In the genomic region with DNA sequence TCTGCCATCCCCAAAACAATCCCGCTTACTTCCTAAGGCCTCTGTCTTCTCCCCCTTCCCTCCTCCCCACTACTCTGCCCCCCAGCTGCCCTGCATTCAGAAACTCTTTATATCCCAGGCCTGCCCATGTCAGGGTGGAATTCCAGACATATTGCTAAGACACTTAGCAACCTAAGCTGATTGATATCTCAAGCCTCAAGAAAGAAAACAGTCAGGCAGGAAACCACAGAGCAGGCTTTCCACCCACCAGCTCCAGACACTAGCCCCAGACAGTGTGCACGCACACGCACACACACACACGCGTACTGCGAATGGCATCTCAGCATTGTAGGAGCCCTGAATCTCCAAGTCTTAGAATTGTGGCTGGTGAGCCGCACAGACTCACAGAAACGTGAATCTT, we compare ENCODE assay signal across 8 cellular contexts. TPM values are rescaled to one million over a fixed set of nuclear protein-coding genes. Genes with fewer than 3 reads are reported as not detected.
A peak's percentile ranks its signal among the peaks of the same experiment; 100 is the strongest.
DNase-seq lines count a peak whose midpoint lies in the region; ATAC-seq, FAIRE-seq and TF ChIP-seq lines count a peak whose summit lies in the region.

No MANE protein-coding gene starts in this region.

- intact Hi-C loops in activated CD8-positive, alpha-beta T cell treated with anti-CD3 and anti-CD28 coated beads for 36 hours (cut with micrococcal nuclease), result no loop called here
- intact Hi-C loops in kidney (cut with DNase I), result no loop called here
- intact Hi-C loops in HepG2 (cut with micrococcal nuclease; ENCODE audit: unreplicated experiment), result no loop called here

- 69% methylated on average over 8 of the region's 8 CpGs for WGBS in HepG2 (ENCODE audit: low lambda C conversion rate)

- H3K27ac ChIP-seq in kidney (ENCODE audit: low read depth in 2 of 2, low read length in 2 of 2), result peak overlapping the region; percentile 0 to 34
- H3K27ac ChIP-seq in HepG2 (ENCODE audit: extremely low read length, insufficient read depth, low read length), result no peak overlapping the region

- H3K9ac ChIP-seq in kidney (ENCODE audit: low read length in 2 of 2) (no peak overlapping the region), HepG2 (ENCODE audit: insufficient read depth, low read depth, low read length) (no peak overlapping the region)

- H2AFZ ChIP-seq in HepG2 (ENCODE audit: low read length), result no peak overlapping the region

- no peaks in the 10 kb centered on the region for H3K9me3 ChIP-seq in kidney (ENCODE audit: control insufficient read depth in 1 of 2, low read length in 2 of 2)
- H3K9me3 ChIP-seq in HepG2 (ENCODE audit: low read length), result no peaks in the 10 kb centered on the region

- no peak for TF ChIP-seq RAD21 in HepG2 (CRISPR knock-in tag; IDR thresholded peaks at IDR 0.05)

- H3K27me3 ChIP-seq in HepG2 (ENCODE audit: control insufficient read depth in 1 of 2, insufficient read depth in 2 of 2, low read length in 2 of 2), result no peaks in the 10 kb centered on the region

- no peak for TF ChIP-seq POLR2A in HepG2 (IDR thresholded peaks at IDR 0.05; ENCODE audit: insufficient read depth in 1 of 2, low read depth in 2 of 2, low read length in 2 of 2)

- ATAC-seq in activated CD8-positive, alpha-beta T cell treated with anti-CD3 and anti-CD28 coated beads for 36 hours, result peak; percentile 64
- ATAC-seq in GM19395 (IDR thresholded peaks at IDR 0.05; ENCODE audit: unreplicated experiment) (no peak), HepG2 (no peak), GM18502 (IDR thresholded peaks at IDR 0.05; ENCODE audit: poor library complexity, unreplicated experiment) (no peak)

- no peak overlapping the region for H3K4me3 Mint-ChIP-seq in activated CD8-positive, alpha-beta T cell treated with anti-CD3 and anti-CD28 coated beads for 36 hours

- H3K36me3 ChIP-seq in kidney (ENCODE audit: control insufficient read depth in 1 of 2, insufficient read depth in 2 of 2, low read length in 2 of 2) (no peaks in the 10 kb centered on the region), HepG2 (replicated peaks in 1 of 2; ENCODE audit: control insufficient read depth in 1 of 2, insufficient read depth in 2 of 2, low read length in 2 of 2) (no peaks in the 10 kb centered on the region)

- no peaks in the 10 kb centered on the region for H4K20me1 ChIP-seq in HepG2 (ENCODE audit: insufficient read depth, low read length)

- DNase-seq in 8988T (peak; percentile 30), HEK293T (ENCODE audit: extremely low spot score) (peak; percentile 2), kidney (no peak), NCI-H1694 (lab: John Stamatoyannopoulos, UW) (no peak), HepG2 (ENCODE audit: low spot score) (no peak)
- DNase-seq in activated CD8-positive, alpha-beta T cell treated with anti-CD3 and anti-CD28 coated beads for 36 hours, result peak; percentile 52

- H3K79me2 ChIP-seq in HepG2 (ENCODE audit: insufficient read depth, low read length), result no peaks in the 10 kb centered on the region

- H3K9me3 Mint-ChIP-seq in activated CD8-positive, alpha-beta T cell treated with anti-CD3 and anti-CD28 coated beads for 36 hours, result no peaks in the 10 kb centered on the region

- no peak for FAIRE-seq in kidney (lab: Jason Lieb, UNC)
- FAIRE-seq in HepG2 (lab: Jason Lieb, UNC), result no peak

- H3K4me1 Mint-ChIP-seq in activated CD8-positive, alpha-beta T cell treated with anti-CD3 and anti-CD28 coated beads for 36 hours (ENCODE audit: low read depth), result peaks cover 6% of the 10 kb centered on the region

- H3K4me1 ChIP-seq in kidney (ENCODE audit: control insufficient read depth in 1 of 2, insufficient read depth in 1 of 2, low read depth in 1 of 2, low read length in 2 of 2), result peaks cover 28 to 44% of the 10 kb centered on the region in 2 donors
- H3K4me1 ChIP-seq in HepG2 (ENCODE audit: insufficient read depth, low read length), result peaks cover 46% of the 10 kb centered on the region

- peaks cover 1% of the 10 kb centered on the region for H3K27me3 Mint-ChIP-seq in activated CD8-positive, alpha-beta T cell treated with anti-CD3 and anti-CD28 coated beads for 36 hours

- TF ChIP-seq EP300 in HepG2 (IDR thresholded peaks at IDR 0.05; ENCODE audit: low read depth in 2 of 2, low read length in 2 of 2), result no peak
- TF ChIP-seq EP300 in HepG2 (CRISPR knock-in tag; IDR thresholded peaks at IDR 0.05; ENCODE audit: borderline replicate concordance), result no peak

- H3K4me3 ChIP-seq in kidney (ENCODE audit: low read length in 2 of 2), result no peak overlapping the region
- H3K4me3 ChIP-seq in HepG2 (replicated peaks in 1 of 3; ENCODE audit: insufficient read depth in 1 of 3, low read depth in 2 of 3, low read length in 3 of 3), result no peak overlapping the region

- CTCF ChIA-PET in HEK293T (lab: Yijun Ruan, JAX), result interaction anchor here (1.5 kb wide), 1 partner anchor 14 kb away, joined by 4 read pairs; no protein-coding TSS in a partner anchor
- CTCF ChIA-PET in activated CD8-positive, alpha-beta T cell treated with anti-CD3 and anti-CD28 coated beads for 36 hours (lab: Charles Lee), result no interaction called here
- CTCF ChIA-PET in HepG2 (lab: Yijun Ruan, JAX; ENCODE audit: low intra/inter-chr PET ratio, low total read pairs), result no interaction called here

- no peak overlapping the region for H3K4me2 ChIP-seq in HepG2 (ENCODE audit: low read depth, low read length)

- POLR2A ChIA-PET in HEK293T (lab: Yijun Ruan, JAX), result no interaction called here
- POLR2A ChIA-PET in activated CD8-positive, alpha-beta T cell treated with anti-CD3 and anti-CD28 coated beads for 36 hours (lab: Charles Lee), result no interaction called here
- POLR2A ChIA-PET in HepG2 (lab: Yijun Ruan, JAX), result no interaction called here

- H3K36me3 Mint-ChIP-seq in activated CD8-positive, alpha-beta T cell treated with anti-CD3 and anti-CD28 coated beads for 36 hours (ENCODE audit: low read depth), result no peaks in the 10 kb centered on the region

- TF ChIP-seq CTCF in activated CD8-positive, alpha-beta T cell treated with anti-CD3 and anti-CD28 coated beads for 36 hours (IDR thresholded peaks at IDR 0.05), result no peak
- no peak for TF ChIP-seq CTCF in kidney (IDR thresholded peaks at IDR 0.05; ENCODE audit: borderline replicate concordance, extremely low read depth, insufficient read depth)
- TF ChIP-seq CTCF in HepG2 (CRISPR knock-in tag; IDR thresholded peaks at IDR 0.05), result no peak

- H3K27ac Mint-ChIP-seq in activated CD8-positive, alpha-beta T cell treated with anti-CD3 and anti-CD28 coated beads for 36 hours, result no peak overlapping the region

- no TSS peak for BruUV-seq in HepG2 (replicated peaks; lab: Mats Ljungman, UMichigan)

- in situ Hi-C loops in HepG2 (cut with HindIII; ENCODE audit: extremely low pct_ligation_motif_present, low pct_unique_long_range_greater_than_20kb), result loop anchor here (5.0 kb wide), 1 partner anchor 137 kb away; no protein-coding TSS in a partner anchor

RNA-seq across cellular contexts. Expression of a gene that starts 8.9 kb away (rescaled TPM):
- total RNA-seq in activated CD8-positive, alpha-beta T cell treated with anti-CD3 and anti-CD28 coated beads for 36 hours, result under 1 TPM in 1 of 2 experiments, not detected in 1; 0.16 TPM
- 20.6 TPM for total RNA-seq in kidney
- 7.7 TPM for polyA plus RNA-seq in kidney (ENCODE audit: insufficient read depth, low read depth, low replicate concordance)
- 7.7 and 9.9 TPM in 2 replicates for total RNA-seq in HepG2 (2016; rRNA removed; fragmentation: Illumina TruSeq; extraction: Trizol)
- total RNA-seq in HepG2 (2016; cell fraction: cytosol; rRNA removed; fragmentation: Illumina TruSeq; extraction: Trizol; ENCODE audit: low read depth), result 1.1 and 1.2 TPM in 2 replicates
- total RNA-seq in HepG2 (2016; cell fraction: insoluble cytoplasmic fraction; rRNA removed; fragmentation: Illumina TruSeq; extraction: Trizol), result 5.5 and 12.0 TPM in 2 replicates
- 1.3 and 1.9 TPM in 2 replicates for total RNA-seq in HepG2 (2016; cell fraction: membrane; rRNA removed; fragmentation: Illumina TruSeq; extraction: Trizol)
- total RNA-seq in HepG2 (2016; cell fraction: nucleus; rRNA removed; fragmentation: Illumina TruSeq; extraction: Trizol), result 15.2 and 20.7 TPM in 2 replicates
- 12.5 and 17.6 TPM in 2 replicates for polyA plus RNA-seq in HepG2 (2011; rRNA removed)
- 5.2 and 8.1 TPM in 2 replicates for polyA plus RNA-seq in HepG2 (2011; cell fraction: cytosol; rRNA removed)
- polyA plus RNA-seq in HepG2 (2011; cell fraction: nucleus; rRNA removed), result 6.2 and 7.9 TPM in 2 replicates
- 13.3 and 13.4 TPM in 2 replicates for polyA plus RNA-seq in HepG2 (2012)
- 0.63 and 0.83 TPM in 2 replicates for polyA plus RNA-seq in HepG2 (2016; cell fraction: cytosol; fragmentation: Illumina TruSeq; extraction: Trizol; ENCODE audit: low read depth)
- 6.3 and 6.8 TPM in 2 replicates for polyA plus RNA-seq in HepG2 (2016; cell fraction: insoluble cytoplasmic fraction; fragmentation: Illumina TruSeq; extraction: Trizol; ENCODE audit: low read depth)
- 1.2 and 1.6 TPM in 2 replicates for polyA plus RNA-seq in HepG2 (2016; cell fraction: membrane; fragmentation: Illumina TruSeq; extraction: Trizol; ENCODE audit: low read depth)
- 20.8 and 23.5 TPM in 2 replicates for polyA plus RNA-seq in HepG2 (2016; cell fraction: nucleus; fragmentation: Illumina TruSeq; extraction: Trizol; ENCODE audit: insufficient read depth, low read depth)
- polyA minus RNA-seq in HepG2 (2011; rRNA and poly(A)+ RNA removed; ENCODE audit: low replicate concordance), result 2.4 and 13.2 TPM in 2 replicates
- polyA minus RNA-seq in HepG2 (2011; cell fraction: cytosol; rRNA and poly(A)+ RNA removed), result 7.6 and 12.2 TPM in 2 replicates
- polyA minus RNA-seq in HepG2 (2011; cell fraction: nucleus; rRNA and poly(A)+ RNA removed), result 24.1 and 26.9 TPM in 2 replicates

RNA-seq across cellular contexts. Expression of a gene that starts 21.0 kb away (rescaled TPM):
- not detected for total RNA-seq in activated CD8-positive, alpha-beta T cell treated with anti-CD3 and anti-CD28 coated beads for 36 hours
- total RNA-seq in kidney (101 TPM), HepG2 (2016; rRNA removed; fragmentation: Illumina TruSeq; extraction: Trizol) (0.29 and 0.31 TPM in 2 replicates)
- polyA plus RNA-seq in kidney (ENCODE audit: insufficient read depth, low read depth, low replicate concordance) (44.3 TPM), HepG2 (2011; rRNA removed) (1.3 TPM in 2 replicates)
- not detected in 2 replicates for total RNA-seq in HepG2 (2016; cell fraction: cytosol; rRNA removed; fragmentation: Illumina TruSeq; extraction: Trizol; ENCODE audit: low read depth)
- total RNA-seq in HepG2 (2016; cell fraction: insoluble cytoplasmic fraction; rRNA removed; fragmentation: Illumina TruSeq; extraction: Trizol), result 0.30 and 0.54 TPM in 2 replicates
- 0.10 and 0.87 TPM in 2 replicates for total RNA-seq in HepG2 (2016; cell fraction: membrane; rRNA removed; fragmentation: Illumina TruSeq; extraction: Trizol)
- total RNA-seq in HepG2 (2016; cell fraction: nucleus; rRNA removed; fragmentation: Illumina TruSeq; extraction: Trizol), result 0.63 and 1.1 TPM in 2 replicates
- polyA plus RNA-seq in HepG2 (2011; cell fraction: cytosol; rRNA removed), result 0.74 and 0.94 TPM in 2 replicates
- 0.84 and 0.92 TPM in 2 replicates for polyA plus RNA-seq in HepG2 (2011; cell fraction: nucleus; rRNA removed)
- polyA plus RNA-seq in HepG2 (2012), result 0.21 and 0.65 TPM in 2 replicates
- 0.25 and 0.49 TPM in 2 replicates for polyA plus RNA-seq in HepG2 (2016; cell fraction: cytosol; fragmentation: Illumina TruSeq; extraction: Trizol; ENCODE audit: low read depth)
- 0.27 and 0.80 TPM in 2 replicates for polyA plus RNA-seq in HepG2 (2016; cell fraction: insoluble cytoplasmic fraction; fragmentation: Illumina TruSeq; extraction: Trizol; ENCODE audit: low read depth)
- polyA plus RNA-seq in HepG2 (2016; cell fraction: membrane; fragmentation: Illumina TruSeq; extraction: Trizol; ENCODE audit: low read depth), result 0.63 and 1.00 TPM in 2 replicates
- 0.67 and 0.96 TPM in 2 replicates for polyA plus RNA-seq in HepG2 (2016; cell fraction: nucleus; fragmentation: Illumina TruSeq; extraction: Trizol; ENCODE audit: insufficient read depth, low read depth)
- 1.5 and 3.0 TPM in 2 replicates for polyA minus RNA-seq in HepG2 (2011; rRNA and poly(A)+ RNA removed; ENCODE audit: low replicate concordance)
- polyA minus RNA-seq in HepG2 (2011; cell fraction: cytosol; rRNA and poly(A)+ RNA removed), result 1.4 and 1.9 TPM in 2 replicates
- polyA minus RNA-seq in HepG2 (2011; cell fraction: nucleus; rRNA and poly(A)+ RNA removed), result 0.75 and 2.6 TPM in 2 replicates

Comparison
In these comparisons a context has a peak if more than half of its experiments do, and no peak if none do; other contexts are left out.
1. DNase-seq: peak in 8988T (single experiment), HEK293T (single experiment) and activated CD8-positive, alpha-beta T cell treated with anti-CD3 and anti-CD28 coated beads for 36 hours (single experiment); none in kidney (single experiment), NCI-H1694 (single experiment) and HepG2 (single experiment).
2. RNA of a gene that starts 21.0 kb away (total RNA-seq): 101 TPM in kidney (single experiment); 0.10 to 1.1 TPM in HepG2 and not detected in activated CD8-positive, alpha-beta T cell treated with anti-CD3 and anti-CD28 coated beads for 36 hours; every median in the first group is over 10 times any median in the second.